8 cellular contexts compared by ENCODE assay signal in genomic region chr9:33202552-33203300, GRCh38. TPM values are rescaled to one million over a fixed set of nuclear protein-coding genes. Genes with fewer than 3 reads are reported as not detected.
DNase-seq lines count a peak whose midpoint lies in the region; ATAC-seq and TF ChIP-seq lines count a peak whose summit lies in the region.

No MANE protein-coding gene starts in this region.

- H3K4me1 ChIP-seq in MM.1S (ENCODE audit: low read length) (peaks cover 21% of the 10 kb centered on the region), gastrocnemius medialis (peaks cover 11 to 13% of the 10 kb centered on the region in 2 donors)

- no peaks in the 10 kb centered on the region for H4K20me1 ChIP-seq in MM.1S (ENCODE audit: insufficient read depth, low read length)

- H3K27me3 ChIP-seq in MM.1S (replicated peaks; ENCODE audit: insufficient read depth, low read length) (no peaks in the 10 kb centered on the region), brain microvascular endothelial cell (replicated peaks) (no peaks in the 10 kb centered on the region), gastrocnemius medialis (no peaks in the 10 kb centered on the region)

- no TSS peak for BruUV-seq in Calu3 (replicated peaks; lab: Mats Ljungman, UMichigan)

- peaks cover 52% of the 10 kb centered on the region for H3K27me3 Mint-ChIP-seq in Calu3 (ENCODE audit: unreplicated experiment)

- H3K36me3 ChIP-seq in MM.1S (replicated peaks; ENCODE audit: insufficient read depth, low read length) (no peaks in the 10 kb centered on the region), brain microvascular endothelial cell (replicated peaks) (no peaks in the 10 kb centered on the region), gastrocnemius medialis (no peaks in the 10 kb centered on the region)

- no peaks in the 10 kb centered on the region for H3K9me3 Mint-ChIP-seq in Calu3 (ENCODE audit: low read depth, unreplicated experiment)

- H3K27ac Mint-ChIP-seq in Calu3 (ENCODE audit: unreplicated experiment), result no peak overlapping the region

- CTCF ChIA-PET in Calu3 (lab: Charles Lee), result no interaction called here

- H3K27ac ChIP-seq in MM.1S (ENCODE audit: low read length), result peak overlapping the region; percentile 82
- peak overlapping the region; percentile 13 for H3K27ac ChIP-seq in brain microvascular endothelial cell
- H3K27ac ChIP-seq in gastrocnemius medialis, result peak overlapping the region in 3 of 4 donors; percentile 2 to 62 (median 35)

- no peaks in the 10 kb centered on the region for H3K9me3 ChIP-seq in MM.1S (replicated peaks; ENCODE audit: insufficient read depth, low read length)
- no peaks in the 10 kb centered on the region for H3K9me3 ChIP-seq in gastrocnemius medialis

- no peak overlapping the region for H3K4me3 Mint-ChIP-seq in Calu3 (ENCODE audit: low read depth, unreplicated experiment)

- peaks cover 15% of the 10 kb centered on the region for H3F3A ChIP-seq in MM.1S (ENCODE audit: insufficient read depth, low read length)

- peak overlapping the region; percentile 67 for H3K4me2 ChIP-seq in MM.1S (ENCODE audit: low read depth, low read length)

- no peaks in the 10 kb centered on the region for H3K9me2 ChIP-seq in MM.1S (replicated peaks; ENCODE audit: insufficient read depth, low read length)

- H3K4me3 ChIP-seq in MM.1S (ENCODE audit: low read length) (no peak overlapping the region), brain microvascular endothelial cell (ENCODE audit: low read depth, low read length) (no peak overlapping the region), gastrocnemius medialis (no peak overlapping the region)

- DNase-seq in H4 (ENCODE audit: low spot score), result peak; percentile 75
- DNase-seq in MM.1S, result peak; percentile 86
- DNase-seq in brain microvascular endothelial cell, result peak; percentile 84
- DNase-seq in gastrocnemius medialis, result peak; percentile 41 to 46
- DNase-seq in Calu3, result no peak
- no peak for DNase-seq in SW 1271 (lab: John Stamatoyannopoulos, UW)
- DNase-seq in cerebellar cortex (ENCODE audit: low spot score), result no peak

- no peak for TF ChIP-seq CTCF in MM.1S (IDR thresholded peaks at IDR 0.05; ENCODE audit: low read length)
- TF ChIP-seq CTCF in brain microvascular endothelial cell (IDR thresholded peaks at IDR 0.05; ENCODE audit: low read depth, low read length, missing control alignments), result peak; percentile 11
- no peak for TF ChIP-seq CTCF in gastrocnemius medialis (IDR thresholded peaks at IDR 0.05 in 4 of 5, conservative IDR thresholded peaks at IDR 0.05 in 1 of 5)
- no peak for TF ChIP-seq CTCF in Calu3 (IDR thresholded peaks at IDR 0.05; ENCODE audit: unreplicated experiment)

- H3K4me1 Mint-ChIP-seq in Calu3 (ENCODE audit: low read depth, unreplicated experiment), result no peaks in the 10 kb centered on the region

- H3K9ac ChIP-seq in MM.1S (ENCODE audit: low read length), result peak overlapping the region; percentile 45; the same call in 1 of the 2 replicates

- H3K36me3 Mint-ChIP-seq in Calu3 (ENCODE audit: insufficient read depth, unreplicated experiment), result no peaks in the 10 kb centered on the region

- H3K79me2 ChIP-seq in MM.1S (ENCODE audit: low read length), result no peaks in the 10 kb centered on the region

- peak overlapping the region; percentile 74 for H2AFZ ChIP-seq in MM.1S (ENCODE audit: low read length)

- intact Hi-C loops in gastrocnemius medialis (cut with DNase I; ENCODE audit: low total_unique reads), result no loop called here
- intact Hi-C loops in Calu3 (cut with micrococcal nuclease; ENCODE audit: unreplicated experiment), result no loop called here

- no peak for TF ChIP-seq POLR2A in gastrocnemius medialis (IDR thresholded peaks at IDR 0.05)

- in situ Hi-C loops in brain microvascular endothelial cell (cut with HindIII; ENCODE audit: low pct_ligation_motif_present, low sequenced_read_pairs), result no loop called here
- in situ Hi-C loops in gastrocnemius medialis (cut with MboI; ENCODE audit: low sequenced_read_pairs in 4 of 4), result no loop called here

- peak; percentile 99 for ATAC-seq in GM18508 (IDR thresholded peaks at IDR 0.05; ENCODE audit: insufficient read depth, unreplicated experiment)
- ATAC-seq in gastrocnemius medialis, result peak; percentile 32 to 41

RNA-seq across cellular contexts. Expression of gene B4GALT1, which starts 35.6 kb away (rescaled TPM):
- 33.5 and 34.5 TPM in 2 replicates for total RNA-seq in H4 (2014; rRNA removed; shearing (Covaris generic))
- total RNA-seq in gastrocnemius medialis (10 to 100 TPM; 24.2 to 56.2 (median 42.7) TPM), Calu3 (2022) (69.5 and 71.1 TPM in 2 replicates)

RNA-seq across cellular contexts. Expression of gene SPINK4, which starts 37.2 kb away (rescaled TPM):
- 4.5 TPM in 1 of 2 replicates, not detected in the other for total RNA-seq in H4 (2014; rRNA removed; shearing (Covaris generic))
- total RNA-seq in gastrocnemius medialis (not detected), Calu3 (2022) (not detected in 2 replicates)

Comparison
In these comparisons a context has a peak if more than half of its experiments do, and no peak if none do; other contexts are left out.
1. DNase-seq: peak in H4 (single experiment), MM.1S (single experiment), brain microvascular endothelial cell (single experiment) and gastrocnemius medialis (2 of 2); none in Calu3 (single experiment), SW 1271 (0 of 2) and cerebellar cortex (single experiment).
2. H3K27ac ChIP-seq: peak in every context shown above with its lines; median percentile 82 in MM.1S; 35 in gastrocnemius medialis; 13 in brain microvascular endothelial cell.